In the genomic region with DNA sequence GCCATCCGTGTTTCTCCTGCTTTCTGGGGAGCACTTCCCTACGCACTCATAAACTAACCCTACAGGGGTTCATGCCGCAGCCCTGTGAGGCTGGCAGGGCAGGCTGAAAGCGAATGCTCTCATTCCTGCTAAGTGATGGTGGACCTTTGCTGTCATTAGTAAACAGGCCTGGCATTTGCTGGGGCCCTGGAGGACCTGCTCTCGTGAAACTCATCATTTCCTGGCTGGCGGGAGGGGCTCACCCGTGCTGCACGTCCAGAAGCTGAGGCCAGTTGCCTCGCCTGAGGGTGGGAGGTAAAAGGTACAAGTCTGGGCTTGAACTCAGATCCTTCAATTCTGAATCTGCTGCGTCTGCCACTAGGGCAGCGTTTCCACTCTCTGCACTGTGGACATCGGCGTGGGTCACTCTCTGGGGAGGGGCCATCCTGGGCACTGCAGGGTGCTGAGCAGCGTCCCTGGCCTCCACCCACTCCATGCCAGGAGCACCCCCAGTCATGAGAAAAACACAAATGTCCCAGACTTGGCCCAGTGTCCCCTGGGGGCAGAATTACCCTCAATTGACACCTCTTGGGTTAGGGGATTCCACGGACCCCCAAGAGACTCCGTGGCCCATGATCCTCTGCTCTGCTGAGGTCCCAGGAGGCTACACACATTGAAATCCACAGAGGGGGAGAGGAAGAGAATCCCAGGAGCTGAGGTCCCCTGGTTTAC, we compare ENCODE assay signal across 8 cellular contexts. TPM values are rescaled to one million over a fixed set of nuclear protein-coding genes. Genes with fewer than 3 reads are reported as not detected.
DNase-seq lines count a peak whose midpoint lies in the region; ATAC-seq and TF ChIP-seq lines count a peak whose summit lies in the region.

No MANE protein-coding gene starts in this region.

- TF ChIP-seq CTCF in GM12874 (IDR thresholded peaks at IDR 0.05; ENCODE audit: insufficient read depth, low read depth, low read length) (0 out of 2 replicates have a peak, but pooled peaks have one; percentile 1), gastrocnemius medialis (IDR thresholded peaks at IDR 0.05 in 4 of 5, conservative IDR thresholded peaks at IDR 0.05 in 1 of 5) (no peak)

- peaks cover 87% of the 10 kb centered on the region for H3K4me1 Mint-ChIP-seq in dendritic cell treated with granulocyte-macrophage colony-stimulating factor and Interleukin-4, amounts not matched to agents 40 ng/mL and 50 ng/mL, for 4 days (ENCODE audit: low read depth)

- H3K27me3 ChIP-seq in gastrocnemius medialis, result no peaks in the 10 kb centered on the region

- H3K27me3 Mint-ChIP-seq in dendritic cell treated with granulocyte-macrophage colony-stimulating factor and Interleukin-4, amounts not matched to agents 40 ng/mL and 50 ng/mL, for 4 days, result no peaks in the 10 kb centered on the region

- peaks cover 67% of the 10 kb centered on the region for H3K36me3 Mint-ChIP-seq in dendritic cell treated with granulocyte-macrophage colony-stimulating factor and Interleukin-4, amounts not matched to agents 40 ng/mL and 50 ng/mL, for 4 days (ENCODE audit: low read depth)

- H3K9me3 ChIP-seq in gastrocnemius medialis, result no peaks in the 10 kb centered on the region

- H3K27ac Mint-ChIP-seq in dendritic cell treated with granulocyte-macrophage colony-stimulating factor and Interleukin-4, amounts not matched to agents 40 ng/mL and 50 ng/mL, for 4 days, result peak overlapping the region; percentile 100

- peak; percentile 33 for DNase-seq in NCI-H2227 (lab: John Stamatoyannopoulos, UW; ENCODE audit: unreplicated experiment)
- DNase-seq in gastrocnemius medialis, result no peak
- DNase-seq in cerebellum (ENCODE audit: low spot score), result no peak
- DNase-seq in activated T-cell treated with anti-CD3 and anti-CD28 coated beads, Interleukin-2, amount 50 U/mL, for 1 hour, result no peak
- DNase-seq in NCI-H345 (lab: John Stamatoyannopoulos, UW), result no peak

- H3K9me3 Mint-ChIP-seq in dendritic cell treated with granulocyte-macrophage colony-stimulating factor and Interleukin-4, amounts not matched to agents 40 ng/mL and 50 ng/mL, for 4 days, result no peaks in the 10 kb centered on the region

- ATAC-seq in gastrocnemius medialis, result no peak
- no peak for ATAC-seq in GM21825 (IDR thresholded peaks at IDR 0.05; ENCODE audit: unreplicated experiment)

- TF ChIP-seq POLR2A in gastrocnemius medialis (IDR thresholded peaks at IDR 0.05), result no peak

- H3K4me3 ChIP-seq in gastrocnemius medialis, result no peak overlapping the region

- H3K4me3 Mint-ChIP-seq in dendritic cell treated with granulocyte-macrophage colony-stimulating factor and Interleukin-4, amounts not matched to agents 40 ng/mL and 50 ng/mL, for 4 days, result no peak overlapping the region

- no peaks in the 10 kb centered on the region for H3K36me3 ChIP-seq in gastrocnemius medialis

- intact Hi-C loops in dendritic cell treated with granulocyte-macrophage colony-stimulating factor and Interleukin-4, amounts not matched to agents 40 ng/mL and 50 ng/mL, for 4 days (cut with micrococcal nuclease), result no loop called here
- intact Hi-C loops in gastrocnemius medialis (cut with DNase I; ENCODE audit: low total_unique reads), result no loop called here

- H3K27ac ChIP-seq in gastrocnemius medialis, result peak overlapping the region; percentile 61 to 86 (median 76)

- in situ Hi-C loops in gastrocnemius medialis (cut with MboI; ENCODE audit: low sequenced_read_pairs in 4 of 4), result no loop called here

- peaks cover 44 to 62% of the 10 kb centered on the region in 2 donors for H3K4me1 ChIP-seq in gastrocnemius medialis

RNA-seq across cellular contexts. Expression of a gene that starts 7.0 kb away (rescaled TPM):
- total RNA-seq in gastrocnemius medialis (10 to 100 TPM; 16.0 to 30.8 (median 22.2) TPM), cerebellum (14.8 TPM)

RNA-seq across cellular contexts. Expression of a gene that starts 7.6 kb away (rescaled TPM):
- 1 to 10 TPM in 1 of 4 donors, under 1 TPM in 1, not detected in 2; 0.93 to 1.4 TPM for total RNA-seq in gastrocnemius medialis
- total RNA-seq in cerebellum, result 4.4 TPM

RNA-seq across cellular contexts. Expression of a gene that starts 38.1 kb away (rescaled TPM):
- total RNA-seq in gastrocnemius medialis, result 1,000 to 10,000 TPM; 1,858 to 2,149 (median 1,965) TPM
- 19.7 TPM for total RNA-seq in cerebellum

Comparison
In these comparisons a context has a peak if more than half of its experiments do, and no peak if none do; other contexts are left out.
1. RNA of a gene that starts 38.1 kb away (total RNA-seq): 1,858 to 2,149 TPM in gastrocnemius medialis; 19.7 TPM in cerebellum (single experiment); every median in the first group is over 10 times any median in the second.